ENCODE assay signal across 10 cellular contexts in genomic region chr2:46988733-46989481, GRCh38. TPM values are rescaled to one million over a fixed set of nuclear protein-coding genes. Genes with fewer than 3 reads are reported as not detected.
DNase-seq lines count a peak whose midpoint lies in the region; ATAC-seq and TF ChIP-seq lines count a peak whose summit lies in the region.
"Had no signal": no experiment of that assay in that cellular context is flagged by ENCODE, and none has a peak within 500 bp of the region (broad histone marks: within the 10 kb centered on the region; RNA-seq: fewer than 3 reads in every experiment).

No MANE protein-coding gene starts in this region.

- ATAC-seq in HG02970 (IDR thresholded peaks at IDR 0.05; ENCODE audit: low FRiP score, unreplicated experiment) = no peak
- ATAC-seq in HG02981 (IDR thresholded peaks at IDR 0.05; ENCODE audit: unreplicated experiment) = no peak
- ATAC-seq: A549 had no signal

- peaks cover 33% of the 10 kb centered on the region for H3K4me1 ChIP-seq in mesodermal cell (ENCODE audit: control insufficient read depth, insufficient read depth, low read length, poor library complexity, severe bottlenecking)
- peaks cover 4 to 67% (median 57%) of the 10 kb centered on the region in 4 donors for H3K4me1 ChIP-seq in tibial nerve

- WGBS in mesodermal cell (ENCODE audit: insufficient coverage in 2 of 2), 2 experiments = 70 to 79% methylated on average over 6 to 9 of the region's 10 CpGs
- 27 to 33% methylated on average over 10 of the region's 10 CpGs for WGBS in tibial nerve, 2 donors

- no peak for TF ChIP-seq POLR2A in tibial nerve (IDR thresholded peaks at IDR 0.05)

- peak; percentile 59 to 84 for TF ChIP-seq EP300 in tibial nerve (IDR thresholded peaks at IDR 0.05)

- H3K36me3 ChIP-seq in mesodermal cell (ENCODE audit: control insufficient read depth, insufficient read depth, low read length) (peaks cover 37% of the 10 kb centered on the region), tibial nerve (peaks cover 0 to 23% (median 0%) of the 10 kb centered on the region in 3 donors)

- H3K27ac ChIP-seq in coronary artery (peak overlapping the region; percentile 36 to 93), mesodermal cell (ENCODE audit: low read depth, low read length, severe bottlenecking) (peak overlapping the region; percentile 16), tibial nerve (peak overlapping the region; percentile 39 to 87 (median 78))

- H3K9me3 ChIP-seq in mesodermal cell (ENCODE audit: control insufficient read depth, low read length) = no peaks in the 10 kb centered on the region
- no peaks in the 10 kb centered on the region for H3K9me3 ChIP-seq in tibial nerve
- H3K9me3 ChIP-seq: A549 had no signal

- H3K4me3 ChIP-seq in coronary artery = no peak overlapping the region
- H3K4me3 ChIP-seq in mesodermal cell (ENCODE audit: extremely low read depth, insufficient read depth, low read length, poor library complexity, severe bottlenecking) = no peak overlapping the region
- no peak overlapping the region for H3K4me3 ChIP-seq in tibial nerve
- H3K4me3 ChIP-seq: A549 had no signal

- H3K27me3 ChIP-seq in tibial nerve = no peaks in the 10 kb centered on the region

- no peak for TF ChIP-seq CTCF in coronary artery (IDR thresholded peaks at IDR 0.05)
- peak in 2 of 5 experiments; percentile 21 to 26 for TF ChIP-seq CTCF in tibial nerve (IDR thresholded peaks at IDR 0.05)

- DNase-seq in NCI-H526 (lab: John Stamatoyannopoulos, UW) (peak; percentile 21 to 65), NCI-H526 treated with DMSO at 0.1 percent for 48 hours (lab: John Stamatoyannopoulos, UW) (no peak), coronary artery (ENCODE audit: low spot score) (no peak), tibial nerve (ENCODE audit: low spot score in 2 of 2) (peak in 1 of 2 donors; percentile 39), H4 (ENCODE audit: low spot score) (no peak)
- DNase-seq: stimulated activated CD4-positive, alpha-beta T cell treated with anti-CD3 and anti-CD28 coated beads, Interleukin-12 subunit alpha, Interleukin-12 subunit beta, amount 100 ng/mL, for 4 hours had no signal

RNA-seq across cellular contexts. Expression of gene TTC7A, which starts 47.9 kb away (rescaled TPM):
- 12.3 TPM for polyA plus RNA-seq in mesodermal cell (2013, experiment 1 of 2)
- 11.5 TPM for polyA plus RNA-seq in mesodermal cell (2013, experiment 2 of 2)
- total RNA-seq in tibial nerve = 10 to 100 TPM; 37.4 to 59.8 (median 51.7) TPM
- 4.4 and 5.8 TPM in 2 replicates for total RNA-seq in H4 (2014; rRNA removed; shearing (Covaris generic))

Comparison
In these comparisons a context has a peak if more than half of its experiments do, and no peak if none do; other contexts are left out.
1. DNase-seq: peak in NCI-H526 (2 of 2); none in NCI-H526 treated with DMSO at 0.1 percent for 48 hours (single experiment), coronary artery (single experiment) and H4 (single experiment).
2. H3K27ac ChIP-seq: peak in every context shown above with its lines; median percentile 78 in tibial nerve; 64 in coronary artery; 16 in mesodermal cell.